ENCODE assay signal across 9 cellular contexts in genomic region chr17:45291170-45291805, GRCh38. TPM values are rescaled to one million over a fixed set of nuclear protein-coding genes. Genes with fewer than 3 reads are reported as not detected.
A peak's percentile ranks its signal among the peaks of the same experiment; 100 is the strongest.
DNase-seq lines count a peak whose midpoint lies in the region; ATAC-seq and TF ChIP-seq lines count a peak whose summit lies in the region.
"Had no signal": no experiment of that assay in that cellular context is flagged by ENCODE, and none has a peak within 500 bp of the region (broad histone marks: within the 10 kb centered on the region; RNA-seq: fewer than 3 reads in every experiment).

No MANE protein-coding gene starts in this region.

- H3K4me1 Mint-ChIP-seq in activated CD8-positive, alpha-beta T cell treated with anti-CD3 and anti-CD28 coated beads, Interleukin-2, amount 10 ng/mL, durations not matched to agents 7 days and 5 days (ENCODE audit: low read depth): peaks cover 67% of the 10 kb centered on the region

- CTCF ChIA-PET in activated CD8-positive, alpha-beta T cell treated with anti-CD3 and anti-CD28 coated beads, Interleukin-2, amount 10 ng/mL, durations not matched to agents 7 days and 5 days (lab: Charles Lee): interaction anchor here (1.0 to 5.4 kb wide), 4 partner anchors 14 to 72 kb away, joined by 4 to 41 read pairs (median 5); partner anchors contain the start of gene MAP3K14

- H3K36me3 Mint-ChIP-seq in activated CD8-positive, alpha-beta T cell treated with anti-CD3 and anti-CD28 coated beads, Interleukin-2, amount 10 ng/mL, durations not matched to agents 7 days and 5 days (ENCODE audit: low read depth): peaks cover 40% of the 10 kb centered on the region

- no peaks in the 10 kb centered on the region for H3K27me3 ChIP-seq in lower lobe of right lung (ENCODE audit: low read depth)
- no peaks in the 10 kb centered on the region for H3K27me3 ChIP-seq in transverse colon

- intact Hi-C loops in Right ventricle myocardium superior (cut with DNase I) (no loop called here), left cardiac atrium (cut with DNase I) (no loop called here), lower lobe of right lung (cut with DNase I) (no loop called here), transverse colon (cut with DNase I; ENCODE audit: low total_unique reads) (loop anchor here (10.0 kb wide), 1 partner anchor 476 kb away; no protein-coding TSS in a partner anchor)

- H3K9me3 ChIP-seq in lower lobe of right lung: no peaks in the 10 kb centered on the region
- H3K9me3 ChIP-seq in transverse colon: no peaks in the 10 kb centered on the region

- POLR2A ChIA-PET in activated CD8-positive, alpha-beta T cell treated with anti-CD3 and anti-CD28 coated beads, Interleukin-2, amount 10 ng/mL, durations not matched to agents 7 days and 5 days (lab: Charles Lee): interaction anchor here (1.0 kb wide), 1 partner anchor 25 kb away, joined by 3 read pairs; no protein-coding TSS in a partner anchor

- ATAC-seq in Right ventricle myocardium superior (ENCODE audit: poor library complexity): no peak
- ATAC-seq in left cardiac atrium: no peak
- no peak for ATAC-seq in activated CD8-positive, alpha-beta T cell treated with anti-CD3 and anti-CD28 coated beads, Interleukin-2, amount 10 ng/mL, durations not matched to agents 7 days and 5 days
- peak in 1 of 2 donors; percentile 25 for ATAC-seq in lower lobe of right lung
- no peak for ATAC-seq in GM18861 (IDR thresholded peaks at IDR 0.05; ENCODE audit: unreplicated experiment)

- 67 to 86% methylated on average over 1 to 5 of the region's 5 CpGs for WGBS in transverse colon (ENCODE audit: low coverage in 1 of 2), 2 donors

- no peak for TF ChIP-seq CTCF in lower lobe of right lung (IDR thresholded peaks at IDR 0.05)
- no peak for TF ChIP-seq CTCF in transverse colon (IDR thresholded peaks at IDR 0.05)

- peak; percentile 64 for DNase-seq in Right ventricle myocardium superior
- no peak for DNase-seq in left cardiac atrium
- no peak for DNase-seq in activated CD8-positive, alpha-beta T cell treated with anti-CD3 and anti-CD28 coated beads, Interleukin-2, amount 10 ng/mL, durations not matched to agents 7 days and 5 days
- peak; percentile 70 for DNase-seq in lower lobe of right lung
- DNase-seq in transverse colon: no peak
- DNase-seq in stimulated activated CD4-positive, alpha-beta T cell treated with anti-CD3 and anti-CD28 coated beads, Interleukin-4, amount 100 ng/mL, for 1 hour: no peak
- DNase-seq in NCI-H2227 (lab: John Stamatoyannopoulos, UW; ENCODE audit: unreplicated experiment): no peak

- H3K27ac Mint-ChIP-seq in activated CD8-positive, alpha-beta T cell treated with anti-CD3 and anti-CD28 coated beads, Interleukin-2, amount 10 ng/mL, durations not matched to agents 7 days and 5 days: peak overlapping the region; percentile 76

- TF ChIP-seq EP300 in transverse colon (IDR thresholded peaks at IDR 0.05; ENCODE audit: low read depth): no peak

- peaks cover 87% of the 10 kb centered on the region for H3K4me1 ChIP-seq in lower lobe of right lung
- peaks cover 74 to 90% (median 84%) of the 10 kb centered on the region in 4 donors for H3K4me1 ChIP-seq in transverse colon

- TF ChIP-seq POLR2A in transverse colon (IDR thresholded peaks at IDR 0.05): no peak

- H3K9me3 Mint-ChIP-seq in activated CD8-positive, alpha-beta T cell treated with anti-CD3 and anti-CD28 coated beads, Interleukin-2, amount 10 ng/mL, durations not matched to agents 7 days and 5 days (ENCODE audit: insufficient read depth): no peaks in the 10 kb centered on the region

- H3K4me3 ChIP-seq in lower lobe of right lung: no peak overlapping the region
- H3K4me3 ChIP-seq in transverse colon: no peak overlapping the region

- in situ Hi-C loops in transverse colon (cut with MboI; ENCODE audit: low pct_ligation_motif_present in 1 of 4, low pct_unique_long_range_greater_than_20kb in 1 of 4, low sequenced_read_pairs in 3 of 4): no loop called here

- no peak overlapping the region for H3K27ac ChIP-seq in lower lobe of right lung
- H3K27ac ChIP-seq in transverse colon: peak overlapping the region; percentile 85 to 89 (median 86)

- H3K36me3 ChIP-seq in lower lobe of right lung (peaks cover 43% of the 10 kb centered on the region), transverse colon (peaks cover 0 to 15% (median 3%) of the 10 kb centered on the region in 4 donors)

- H3K4me3 Mint-ChIP-seq in activated CD8-positive, alpha-beta T cell treated with anti-CD3 and anti-CD28 coated beads, Interleukin-2, amount 10 ng/mL, durations not matched to agents 7 days and 5 days: no peak overlapping the region

- H3K27me3 Mint-ChIP-seq in activated CD8-positive, alpha-beta T cell treated with anti-CD3 and anti-CD28 coated beads, Interleukin-2, amount 10 ng/mL, durations not matched to agents 7 days and 5 days (ENCODE audit: low read depth): no peaks in the 10 kb centered on the region

RNA-seq across cellular contexts. Expression of gene MAP3K14, which starts 25.5 kb away (rescaled TPM):
- total RNA-seq in Right ventricle myocardium superior (12.2 TPM), left cardiac atrium (10 to 100 TPM; 13.4 to 13.5 TPM), lower lobe of right lung (9.3 TPM), transverse colon (10 to 100 TPM; 13.0 to 33.7 (median 18.7) TPM)
- total RNA-seq in activated CD8-positive, alpha-beta T cell treated with anti-CD3 and anti-CD28 coated beads, Interleukin-2, amount 10 ng/mL, durations not matched to agents 7 days and 5 days: 10 to 100 TPM; 17.5 to 23.8 TPM

RNA-seq across cellular contexts. Expression of gene SPATA32, which starts 29.4 kb away (rescaled TPM):
- total RNA-seq in Right ventricle myocardium superior: not detected
- total RNA-seq in left cardiac atrium: not detected
- total RNA-seq in activated CD8-positive, alpha-beta T cell treated with anti-CD3 and anti-CD28 coated beads, Interleukin-2, amount 10 ng/mL, durations not matched to agents 7 days and 5 days: under 1 TPM; 0.52 to 0.55 TPM
- total RNA-seq in lower lobe of right lung: not detected
- under 1 TPM in 1 of 4 donors, not detected in 3; 0.48 TPM for total RNA-seq in transverse colon
- total RNA-seq: endothelial cell of umbilical vein had no signal

Comparison
In these comparisons a context has a peak if more than half of its experiments do, and no peak if none do; other contexts are left out.
1. DNase-seq: peak in Right ventricle myocardium superior (single experiment) and lower lobe of right lung (single experiment); none in left cardiac atrium (single experiment), activated CD8-positive, alpha-beta T cell treated with anti-CD3 and anti-CD28 coated beads, Interleukin-2, amount 10 ng/mL, durations not matched to agents 7 days and 5 days (single experiment), transverse colon (single experiment), stimulated activated CD4-positive, alpha-beta T cell treated with anti-CD3 and anti-CD28 coated beads, Interleukin-4, amount 100 ng/mL, for 1 hour (single experiment) and NCI-H2227 (single experiment).